Comparison of ENCODE assay signal across 8 cellular contexts in the genomic region with DNA sequence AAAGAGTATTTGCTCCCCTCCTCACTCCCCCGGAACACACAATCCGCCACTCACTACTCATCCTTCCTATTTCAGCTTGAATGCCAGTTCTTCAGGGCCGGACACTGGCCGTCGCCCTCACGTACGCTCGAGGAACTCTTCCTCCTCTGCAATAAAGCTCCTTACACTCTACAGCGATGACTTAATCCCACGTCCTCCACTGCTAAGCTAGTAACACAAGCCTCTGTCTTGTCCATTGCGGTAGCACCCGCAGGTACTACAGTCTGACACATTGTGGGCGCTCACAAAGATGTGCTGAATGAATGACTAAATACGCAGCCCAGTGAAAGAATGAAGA. TPM values are rescaled to one million over a fixed set of nuclear protein-coding genes. Genes with fewer than 3 reads are reported as not detected.
A peak's percentile ranks its signal among the peaks of the same experiment; 100 is the strongest.
DNase-seq lines count a peak whose midpoint lies in the region; ATAC-seq, FAIRE-seq and TF ChIP-seq lines count a peak whose summit lies in the region.

No MANE protein-coding gene starts in this region.

- peak overlapping the region; percentile 50 for H3K27ac Mint-ChIP-seq in CD4-positive, alpha-beta T cell
- peak overlapping the region; percentile 55 to 85 for H3K27ac Mint-ChIP-seq in natural killer cell

- intact Hi-C loops in CD4-positive, alpha-beta T cell (cut with DNase I, micrococcal nuclease): loop anchor here (1.0 kb wide), 2 partner anchors 166 to 216 kb away; no protein-coding TSS in a partner anchor
- intact Hi-C loops in natural killer cell (cut with micrococcal nuclease): loop anchor here (1.0 kb wide), 3 partner anchors 166 to 387 kb away; a partner anchor contains a TSS

- no peak for TF ChIP-seq CTCF in CD4-positive, alpha-beta T cell (IDR thresholded peaks at IDR 0.05)
- no peak for TF ChIP-seq CTCF in natural killer cell (IDR thresholded peaks at IDR 0.05)

- CTCF ChIA-PET in CD4-positive, alpha-beta T cell (lab: Charles Lee): interaction anchor here (0.7 to 2.4 kb wide), 20 partner anchors 11 to 255 kb away, joined by 3 to 16 read pairs (median 4); no protein-coding TSS in a partner anchor

- 23% methylated on average over 14 of the region's 14 CpGs for WGBS in HUES64

- TF ChIP-seq POLR2A in H54 (IDR thresholded peaks at IDR 0.05; ENCODE audit: low read depth, low read length): no peak

- POLR2A ChIA-PET in CD4-positive, alpha-beta T cell (lab: Charles Lee): interaction anchor here (0.6 to 1.6 kb wide), 17 partner anchors 11 to 226 kb away, joined by 3 to 19 read pairs (median 3); a partner anchor contains a TSS

- H3K27ac ChIP-seq in CD4-positive, alpha-beta T cell (ENCODE audit: low read depth, low read length): no peak overlapping the region
- H3K27ac ChIP-seq in HUES64 (ENCODE audit: low read depth, low read length) (no peak overlapping the region), cingulate gyrus (ENCODE audit: low read depth, low read length) (peak overlapping the region; percentile 48)

- H3K27me3 ChIP-seq in CD4-positive, alpha-beta T cell (ENCODE audit: control insufficient read depth, insufficient read depth, low read length): peaks cover 18% of the 10 kb centered on the region
- H3K27me3 ChIP-seq in HUES64 (ENCODE audit: insufficient read depth, low read length): peaks cover 84% of the 10 kb centered on the region

- H3K4me1 Mint-ChIP-seq in CD4-positive, alpha-beta T cell (ENCODE audit: low read depth): peaks cover 52% of the 10 kb centered on the region
- peaks cover 15 to 16% of the 10 kb centered on the region in 2 donors for H3K4me1 Mint-ChIP-seq in natural killer cell

- no peak for ATAC-seq in CD4-positive, alpha-beta T cell (ENCODE audit: poor library complexity)
- ATAC-seq in natural killer cell: no peak
- no peak for ATAC-seq in GM21825 (IDR thresholded peaks at IDR 0.05; ENCODE audit: unreplicated experiment)
- ATAC-seq in GM18502 (IDR thresholded peaks at IDR 0.05; ENCODE audit: poor library complexity, unreplicated experiment): no peak

- H3K9me3 Mint-ChIP-seq in CD4-positive, alpha-beta T cell: no peaks in the 10 kb centered on the region
- no peaks in the 10 kb centered on the region for H3K9me3 Mint-ChIP-seq in natural killer cell

- peak overlapping the region; percentile 40 for H3K4me3 ChIP-seq in HUES64 (ENCODE audit: low read length)

- FAIRE-seq in H54 (lab: Jason Lieb, UNC): no peak

- peaks cover 41% of the 10 kb centered on the region for H3K27me3 Mint-ChIP-seq in CD4-positive, alpha-beta T cell
- peaks cover 55 to 57% of the 10 kb centered on the region in 2 donors for H3K27me3 Mint-ChIP-seq in natural killer cell (ENCODE audit: low read depth in 2 of 2)

- no peak for DNase-seq in CD4-positive, alpha-beta T cell
- DNase-seq in natural killer cell: no peak
- no peak for DNase-seq in pons (ENCODE audit: low spot score)
- DNase-seq in H54 (ENCODE audit: insufficient read length, low spot score): no peak

- H3K4me1 ChIP-seq in HUES64 (ENCODE audit: insufficient read depth, low read length): peaks cover 42% of the 10 kb centered on the region

- H3K9me3 ChIP-seq in CD4-positive, alpha-beta T cell (ENCODE audit: control insufficient read depth, low read length): no peaks in the 10 kb centered on the region
- H3K9me3 ChIP-seq in HUES64 (ENCODE audit: insufficient read depth, low read depth, low read length): no peaks in the 10 kb centered on the region

- H3K36me3 ChIP-seq in HUES64 (ENCODE audit: insufficient read depth, low read length): no peaks in the 10 kb centered on the region

- H3K4me3 Mint-ChIP-seq in CD4-positive, alpha-beta T cell: peak overlapping the region; percentile 72
- peak overlapping the region; percentile 82 for H3K4me3 Mint-ChIP-seq in natural killer cell

- no peaks in the 10 kb centered on the region for H3K36me3 Mint-ChIP-seq in CD4-positive, alpha-beta T cell (ENCODE audit: low read depth)
- no peaks in the 10 kb centered on the region for H3K36me3 Mint-ChIP-seq in natural killer cell

- H3K9ac ChIP-seq in HUES64 (ENCODE audit: low read depth, low read length): no peak overlapping the region

RNA-seq across cellular contexts. Expression of a gene that starts 0.6 kb away (rescaled TPM):
- under 1 TPM; 0.19 to 0.22 TPM for total RNA-seq in CD4-positive, alpha-beta T cell
- polyA plus RNA-seq in HUES64 (2013, experiment 1 of 2): 6.9 TPM
- polyA plus RNA-seq in HUES64 (2013, experiment 2 of 2): 7.9 TPM
- total RNA-seq in natural killer cell: not detected
